Comparison of ENCODE assay signal across 15 cellular contexts in the genomic region with DNA sequence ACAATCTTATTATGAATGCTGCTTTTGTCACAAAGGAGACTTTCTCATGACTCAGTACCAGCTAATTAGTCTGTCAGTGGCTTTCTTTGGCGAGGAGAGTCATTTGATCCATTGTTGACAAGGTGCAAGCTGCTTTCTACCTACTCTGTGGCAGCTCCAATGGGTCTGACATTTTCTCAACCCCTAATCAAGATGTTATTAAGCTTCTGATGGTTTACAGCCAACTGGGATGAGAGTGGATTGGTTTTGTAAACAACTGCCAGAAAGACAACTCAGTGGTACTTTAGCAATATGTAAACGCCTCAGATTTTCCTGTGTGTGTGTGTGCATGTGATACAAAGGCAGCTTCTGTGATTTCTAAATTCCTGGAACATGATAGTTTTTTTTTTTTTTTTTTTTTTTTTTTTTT. TPM values are rescaled to one million over a fixed set of nuclear protein-coding genes. Genes with fewer than 3 reads are reported as not detected.
DNase-seq lines count a peak whose midpoint lies in the region; ATAC-seq, FAIRE-seq and TF ChIP-seq lines count a peak whose summit lies in the region.
"Had no signal": no experiment of that assay in that cellular context is flagged by ENCODE, and none has a peak within 500 bp of the region (broad histone marks: within the 10 kb centered on the region; RNA-seq: fewer than 3 reads in every experiment).

No MANE protein-coding gene starts in this region.

- H3K4me3 ChIP-seq in GM23248 (no peak overlapping the region), bronchial epithelial cell (ENCODE audit: low read depth, low read length) (no peak overlapping the region), neural cell (ENCODE audit: low read length) (no peak overlapping the region), vagina (no peak overlapping the region)

- ATAC-seq in GM21381 (IDR thresholded peaks at IDR 0.05; ENCODE audit: unreplicated experiment): no peak

- H2AFZ ChIP-seq in GM23248: no peak overlapping the region
- H2AFZ ChIP-seq in neural cell (ENCODE audit: low read depth, low read length): no peak overlapping the region

- POLR2A ChIA-PET in activated CD4-positive, alpha-beta memory T cell treated with anti-CD3 and anti-CD28 coated beads for 36 hours (lab: Charles Lee): no interaction called here

- H3K27me3 ChIP-seq in GM23248 (replicated peaks; ENCODE audit: insufficient read depth) (no peaks in the 10 kb centered on the region), bronchial epithelial cell (ENCODE audit: control insufficient read depth, insufficient read depth, low read length) (no peaks in the 10 kb centered on the region), neural cell (ENCODE audit: insufficient read depth, low read depth, low read length) (no peaks in the 10 kb centered on the region), vagina (no peaks in the 10 kb centered on the region)

- intact Hi-C loops in vagina (cut with DNase I): no loop called here
- intact Hi-C loops in activated CD4-positive, alpha-beta memory T cell treated with anti-CD3 and anti-CD28 coated beads for 36 hours (cut with micrococcal nuclease): no loop called here

- H3F3A ChIP-seq in GM23248 (ENCODE audit: insufficient read depth) (no peaks in the 10 kb centered on the region; the same call in 1 of the 2 replicates), neural cell (ENCODE audit: insufficient read depth, low read length, poor library complexity, severe bottlenecking) (no peaks in the 10 kb centered on the region)

- H3K27ac Mint-ChIP-seq in activated CD4-positive, alpha-beta memory T cell treated with anti-CD3 and anti-CD28 coated beads for 36 hours: no peak overlapping the region
- H3K27ac Mint-ChIP-seq: stimulated activated naive CD8-positive, alpha-beta T cell treated with anti-CD3 and anti-CD28 coated beads, Interleukin-15, Interleukin-2, amounts not matched to agents 100 ng/mL and 50 ng/mL, for 24 hours had no signal

- H3K36me3 ChIP-seq in GM23248 (ENCODE audit: low read depth) (no peaks in the 10 kb centered on the region), bronchial epithelial cell (ENCODE audit: control insufficient read depth, insufficient read depth, low read length) (no peaks in the 10 kb centered on the region), neural cell (ENCODE audit: insufficient read depth, low read length) (no peaks in the 10 kb centered on the region), vagina (no peaks in the 10 kb centered on the region)

- H3K9me3 ChIP-seq in GM23248 (ENCODE audit: low read depth) (no peaks in the 10 kb centered on the region), neural cell (ENCODE audit: low read length) (no peaks in the 10 kb centered on the region), vagina (no peaks in the 10 kb centered on the region)

- no peak overlapping the region for H3K4me3 Mint-ChIP-seq in activated CD4-positive, alpha-beta memory T cell treated with anti-CD3 and anti-CD28 coated beads for 36 hours
- H3K4me3 Mint-ChIP-seq: stimulated activated naive CD8-positive, alpha-beta T cell treated with anti-CD3 and anti-CD28 coated beads, Interleukin-15, Interleukin-2, amounts not matched to agents 100 ng/mL and 50 ng/mL, for 24 hours had no signal

- H3K9ac ChIP-seq in GM23248 (no peak overlapping the region), neural cell (ENCODE audit: low read length) (no peak overlapping the region)

- no peaks in the 10 kb centered on the region for H3K79me2 ChIP-seq in GM23248 (ENCODE audit: insufficient read depth)
- H3K79me2 ChIP-seq in neural cell (replicated peaks; ENCODE audit: insufficient read depth, low read length): no peaks in the 10 kb centered on the region

- FAIRE-seq in bronchial epithelial cell (lab: Jason Lieb, UNC): no peak

- no peaks in the 10 kb centered on the region for H3K9me3 Mint-ChIP-seq in activated CD4-positive, alpha-beta memory T cell treated with anti-CD3 and anti-CD28 coated beads for 36 hours
- H3K9me3 Mint-ChIP-seq: stimulated activated naive CD8-positive, alpha-beta T cell treated with anti-CD3 and anti-CD28 coated beads, Interleukin-15, Interleukin-2, amounts not matched to agents 100 ng/mL and 50 ng/mL, for 24 hours had no signal

- CTCF ChIA-PET in activated CD4-positive, alpha-beta memory T cell treated with anti-CD3 and anti-CD28 coated beads for 36 hours (lab: Charles Lee): no interaction called here

- in situ Hi-C loops in GM23248 (cut with MboI): no loop called here

- H3K4me1 Mint-ChIP-seq in activated CD4-positive, alpha-beta memory T cell treated with anti-CD3 and anti-CD28 coated beads for 36 hours (ENCODE audit: low read depth): peaks cover 8% of the 10 kb centered on the region

- peak; percentile 83 for TF ChIP-seq EP300 in neural cell (conservative IDR thresholded peaks at IDR 0.05; ENCODE audit: poor library complexity, severe bottlenecking)

- H3K4me1 ChIP-seq in GM23248 (ENCODE audit: insufficient read depth) (peaks cover 10% of the 10 kb centered on the region), vagina (no peaks in the 10 kb centered on the region)

- no peak for TF ChIP-seq POLR2A in vagina (IDR thresholded peaks at IDR 0.05)

- H3K9me2 ChIP-seq in GM23248 (ENCODE audit: insufficient read depth) (no peaks in the 10 kb centered on the region), neural cell (ENCODE audit: insufficient read depth, low read length) (no peaks in the 10 kb centered on the region)

- H3K27ac ChIP-seq in GM23248: no peak overlapping the region
- H3K27ac ChIP-seq in neural cell (ENCODE audit: low read length): peak overlapping the region; percentile 56
- H3K27ac ChIP-seq in vagina: no peak overlapping the region
- H3K27ac ChIP-seq: C4-2B, HL-60 had no signal

- H4K20me1 ChIP-seq in GM23248 (ENCODE audit: insufficient read depth) (no peaks in the 10 kb centered on the region), neural cell (ENCODE audit: insufficient read depth) (no peaks in the 10 kb centered on the region)

- DNase-seq in GM23248: peak; percentile 42
- peak; percentile 56 for DNase-seq in NCI-H2107 (lab: John Stamatoyannopoulos, UW)
- peak; percentile 54 for DNase-seq in bronchial epithelial cell (ENCODE audit: low read depth)
- no peak for DNase-seq in vagina (ENCODE audit: extremely low spot score in 2 of 2)
- no peak for DNase-seq in activated CD4-positive, alpha-beta memory T cell treated with anti-CD3 and anti-CD28 coated beads for 36 hours
- no peak for DNase-seq in anterior cingulate cortex (lab: John Stamatoyannopoulos, UW)
- DNase-seq: activated T-cell treated with anti-CD3 and anti-CD28 coated beads, Interleukin-2, amount 50 U/mL, for 48 hours; aorta; stimulated activated CD4-positive, alpha-beta T cell treated with anti-CD3 and anti-CD28 coated beads, Interleukin-4, amount 100 ng/mL, for 24 hours had no signal

- 49 to 60% methylated on average over 2 of the region's 2 CpGs for WGBS in GM23248 (ENCODE audit: low coverage in 1 of 2, low lambda C conversion rate in 2 of 2, missing lambda C conversion rate in 2 of 2), 2 experiments

- TF ChIP-seq CTCF in bronchial epithelial cell (IDR thresholded peaks at IDR 0.05; ENCODE audit: insufficient read depth, low read length, severe bottlenecking) (no peak), neural cell (IDR thresholded peaks at IDR 0.05; ENCODE audit: poor library complexity, severe bottlenecking) (no peak), vagina (IDR thresholded peaks at IDR 0.05) (no peak)

- H3K27me3 Mint-ChIP-seq in activated CD4-positive, alpha-beta memory T cell treated with anti-CD3 and anti-CD28 coated beads for 36 hours: peaks cover 1% of the 10 kb centered on the region
- H3K27me3 Mint-ChIP-seq: stimulated activated naive CD8-positive, alpha-beta T cell treated with anti-CD3 and anti-CD28 coated beads, Interleukin-15, Interleukin-2, amounts not matched to agents 100 ng/mL and 50 ng/mL, for 24 hours had no signal

- no peak overlapping the region for H3K4me2 ChIP-seq in GM23248 (ENCODE audit: unreplicated experiment)
- peak overlapping the region; percentile 12 for H3K4me2 ChIP-seq in neural cell (ENCODE audit: low read length)

- H3K36me3 Mint-ChIP-seq in activated CD4-positive, alpha-beta memory T cell treated with anti-CD3 and anti-CD28 coated beads for 36 hours: no peaks in the 10 kb centered on the region

- no peak for TF ChIP-seq RAD21 in neural cell (conservative IDR thresholded peaks at IDR 0.05)

TF ChIP-seq in neural cell, 6 proteins besides CTCF, POLR2A, EP300 and RAD21 (continues in another document):
- TF ChIP-seq SMC3 (conservative IDR thresholded peaks at IDR 0.05; ENCODE audit: poor library complexity): no peak

RNA-seq across cellular contexts. Expression of gene CLIP4, which starts 8.2 kb away (rescaled TPM):
- total RNA-seq in GM23248 (2014; rRNA removed; shearing (Covaris generic)): 51.2 and 55.2 TPM in 2 replicates
- polyA plus RNA-seq in GM23248 (2016; fragmentation: Nextera tagmentation; extraction: Ambion mirVana) (33.3 and 35.3 TPM in 2 replicates), neural cell (9.4 and 10.2 TPM in 2 replicates)
- total RNA-seq in bronchial epithelial cell (102 and 144 TPM in 2 replicates), vagina (63.1 TPM)
- polyA minus RNA-seq in neural cell: 25.7 and 26.5 TPM in 2 replicates
- total RNA-seq in activated CD4-positive, alpha-beta memory T cell treated with anti-CD3 and anti-CD28 coated beads for 36 hours: 10 to 100 TPM; 26.5 to 27.9 TPM

RNA-seq across cellular contexts. Expression of gene PCARE, which starts 32.7 kb away (rescaled TPM):
- total RNA-seq in GM23248 (2014; rRNA removed; shearing (Covaris generic)): not detected in 2 replicates
- polyA plus RNA-seq in GM23248 (2016; fragmentation: Nextera tagmentation; extraction: Ambion mirVana) (not detected in 2 replicates), neural cell (not detected in 2 replicates)
- total RNA-seq in bronchial epithelial cell (not detected in 2 replicates), vagina (not detected)
- polyA minus RNA-seq in neural cell: not detected in 2 replicates
- not detected for total RNA-seq in activated CD4-positive, alpha-beta memory T cell treated with anti-CD3 and anti-CD28 coated beads for 36 hours
- total RNA-seq: aorta, posterior vena cava had no signal

Comparison
In these comparisons a context has a peak if more than half of its experiments do, and no peak if none do; other contexts are left out.
1. DNase-seq: peak in GM23248 (single experiment), NCI-H2107 (single experiment) and bronchial epithelial cell (single experiment); none in vagina (0 of 2), activated CD4-positive, alpha-beta memory T cell treated with anti-CD3 and anti-CD28 coated beads for 36 hours (single experiment) and anterior cingulate cortex (0 of 58).